9 cellular contexts compared by ENCODE assay signal in genomic region chr5:95730730-95731570, GRCh38. TPM values are rescaled to one million over a fixed set of nuclear protein-coding genes. Genes with fewer than 3 reads are reported as not detected.
DNase-seq lines count a peak whose midpoint lies in the region; ATAC-seq, FAIRE-seq and TF ChIP-seq lines count a peak whose summit lies in the region.
"Had no signal": no experiment of that assay in that cellular context is flagged by ENCODE, and none has a peak within 500 bp of the region (broad histone marks: within the 10 kb centered on the region; RNA-seq: fewer than 3 reads in every experiment).

Gene RHOBTB3 (plus strand): TSS chr5:95731336. CDS start chr5:95731683, 347 bp downstream.

- H3K9ac ChIP-seq in BLaER1 treated with 17β-estradiol and CSF1 and Interleukin-3, amounts not matched to agents 10 nM and 100 nM, result peak within 1 kb of the TSS; percentile 85 to 95 (median 92)
- H3K9ac ChIP-seq in endothelial cell of umbilical vein (replicated peaks; ENCODE audit: extremely low read depth, insufficient read depth, low read length) (peak within 1 kb of the TSS; percentile 54), mesenchymal stem cell (ENCODE audit: low read length) (peak within 1 kb of the TSS; percentile 89)

- peak within 1 kb of the TSS; percentile 95 for H4K8ac ChIP-seq in mesenchymal stem cell (ENCODE audit: low read length)

- H3K36me3 ChIP-seq in BLaER1 treated with 17β-estradiol and CSF1 and Interleukin-3, amounts not matched to agents 10 nM and 100 nM, result peaks cover 0 to 27% (median 7%) of the 10 kb centered on the region in 11 experiments; a peak in 15 of 22 replicates
- H3K36me3 ChIP-seq in endothelial cell of umbilical vein (ENCODE audit: control insufficient read depth in 2 of 2, extremely low read depth in 1 of 2, insufficient read depth in 2 of 2, low read length in 2 of 2) (no peaks in the 10 kb centered on the region), mesenchymal stem cell (ENCODE audit: control insufficient read depth in 1 of 2, insufficient read depth in 2 of 2, low read depth in 1 of 2, low read length in 2 of 2) (peaks cover 0 to under 1% of the 10 kb centered on the region in 2 experiments)

- no peaks in the 10 kb centered on the region; a peak in 1 of 22 replicates for H4K20me1 ChIP-seq in BLaER1 treated with 17β-estradiol and CSF1 and Interleukin-3, amounts not matched to agents 10 nM and 100 nM
- no peaks in the 10 kb centered on the region for H4K20me1 ChIP-seq in endothelial cell of umbilical vein (replicated peaks; ENCODE audit: control insufficient read depth, extremely low read depth, insufficient read depth, low read length)

- CTCF ChIA-PET in endothelial cell of umbilical vein (lab: Charles Lee), result interaction anchor here (0.6 to 2.9 kb wide), 22 partner anchors 10 to 116 kb away, joined by 3 to 41 read pairs (median 4); partner anchors contain the start of gene RFESD

- dilution Hi-C loops in endothelial cell of umbilical vein (cut with MboI; ENCODE audit: extremely low pct_ligation_motif_present, low sequenced_read_pairs), result no loop called here

- H3K4ac ChIP-seq in mesenchymal stem cell (ENCODE audit: low read depth in 1 of 2, low read length in 2 of 2), result peak within 1 kb of the TSS; percentile 79 to 90

- peaks cover 51 to 81% (median 69%) of the 10 kb centered on the region in 10 experiments for H3K4me1 ChIP-seq in BLaER1 treated with 17β-estradiol and CSF1 and Interleukin-3, amounts not matched to agents 10 nM and 100 nM
- peaks cover 47% of the 10 kb centered on the region for H3K4me1 ChIP-seq in endothelial cell of umbilical vein (ENCODE audit: control insufficient read depth, extremely low read depth, insufficient read depth, low read length)
- peaks cover 6% of the 10 kb centered on the region for H3K4me1 ChIP-seq in mesenchymal stem cell (ENCODE audit: control insufficient read depth, insufficient read depth, low read depth, low read length)

- peak within 1 kb of the TSS; percentile 92 to 97 for H3K18ac ChIP-seq in mesenchymal stem cell (ENCODE audit: low read depth in 1 of 2, low read length in 2 of 2)

- no peaks in the 10 kb centered on the region for H3K9me3 ChIP-seq in BLaER1 treated with 17β-estradiol and CSF1 and Interleukin-3, amounts not matched to agents 10 nM and 100 nM (replicated peaks in 1 of 11)
- H3K9me3 ChIP-seq in endothelial cell of umbilical vein (replicated peaks; ENCODE audit: control insufficient read depth, insufficient read depth, low read length), result no peaks in the 10 kb centered on the region
- H3K9me3 ChIP-seq in mesenchymal stem cell (ENCODE audit: control insufficient read depth, low read length), result no peaks in the 10 kb centered on the region

- no peaks in the 10 kb centered on the region for H3K27me3 ChIP-seq in BLaER1 treated with 17β-estradiol and CSF1 and Interleukin-3, amounts not matched to agents 10 nM and 100 nM
- no peaks in the 10 kb centered on the region for H3K27me3 ChIP-seq in endothelial cell of umbilical vein (ENCODE audit: control insufficient read depth in 2 of 2, insufficient read depth in 2 of 2, low read length in 2 of 2)
- no peaks in the 10 kb centered on the region for H3K27me3 ChIP-seq in mesenchymal stem cell (ENCODE audit: control insufficient read depth in 1 of 2, insufficient read depth in 1 of 2, low read length in 2 of 2)

- H2BK12ac ChIP-seq in mesenchymal stem cell (ENCODE audit: low read length in 2 of 2), result peak within 1 kb of the TSS; percentile 54 to 98

- H2BK120ac ChIP-seq in mesenchymal stem cell (ENCODE audit: low read depth, low read length), result peak within 1 kb of the TSS; percentile 95

- WGBS in mesenchymal stem cell, result under 1% methylated on average over 62 of the region's 78 CpGs

- peak within 1 kb of the TSS; percentile 100 for H2BK15ac ChIP-seq in mesenchymal stem cell (ENCODE audit: low read depth, poor library complexity, severe bottlenecking)

- peaks cover 10% of the 10 kb centered on the region for H3K79me2 ChIP-seq in endothelial cell of umbilical vein (ENCODE audit: control insufficient read depth, insufficient read depth, low read length)

- H2BK5ac ChIP-seq in mesenchymal stem cell (ENCODE audit: low read depth, low read length, poor library complexity, severe bottlenecking), result peak within 1 kb of the TSS; percentile 67

- POLR2A ChIA-PET in endothelial cell of umbilical vein (lab: Charles Lee), result interaction anchor here (0.6 to 1.8 kb wide), 8 partner anchors 11 to 550 kb away, joined by 3 to 6 read pairs (median 4); partner anchors contain the start of genes GLRX and RFESD

- H3K9me1 ChIP-seq in endothelial cell of umbilical vein (replicated peaks; ENCODE audit: control insufficient read depth, extremely low read depth, insufficient read depth, low read length), result no peaks in the 10 kb centered on the region

- peak; percentile 39 for TF ChIP-seq POLR2A in endothelial cell of umbilical vein (IDR thresholded peaks at IDR 0.05; ENCODE audit: low read depth, low read length)

- peak; percentile 33 for ATAC-seq in HG03442 (IDR thresholded peaks at IDR 0.05; ENCODE audit: unreplicated experiment)

- H3K14ac ChIP-seq in mesenchymal stem cell (ENCODE audit: low read length in 2 of 2), result peak within 1 kb of the TSS in 1 of 2 experiments; percentile 72

- peak; percentile 17 for DNase-seq in GM19238 (ENCODE audit: insufficient read length, low spot score)
- peak; percentile 28 for DNase-seq in NCI-H526 treated with DMSO at 0.1 percent for 48 hours (lab: John Stamatoyannopoulos, UW)
- DNase-seq in activated CD8-positive, alpha-beta memory T cell treated with anti-CD3 and anti-CD28 coated beads, Interleukin-2, amount 50 U/mL, for 4 hours, result peak; percentile 46
- peak; percentile 88 for DNase-seq in endothelial cell of umbilical vein (ENCODE audit: low read depth, low spot score)
- peak; percentile 96 for DNase-seq in mesenchymal stem cell
- peak; percentile 1 to 7 for DNase-seq in stimulated activated CD8-positive, alpha-beta memory T cell treated with anti-CD3 and anti-CD28 coated beads, Interleukin-7, amount 100 ng/mL, for 1 hour (ENCODE audit: low read depth in 2 of 2)

- H4K91ac ChIP-seq in mesenchymal stem cell (ENCODE audit: low read length), result peak within 1 kb of the TSS; percentile 100

- H3K4me2 ChIP-seq in BLaER1 treated with 17β-estradiol and CSF1 and Interleukin-3, amounts not matched to agents 10 nM and 100 nM, result peak within 1 kb of the TSS; percentile 73 to 92 (median 87)
- H3K4me2 ChIP-seq in endothelial cell of umbilical vein (ENCODE audit: insufficient read depth, low read length), result peak within 1 kb of the TSS; percentile 95
- H3K4me2 ChIP-seq in mesenchymal stem cell (ENCODE audit: low read length, poor library complexity, severe bottlenecking), result peak within 1 kb of the TSS; percentile 75

- TF ChIP-seq CTCF in endothelial cell of umbilical vein (IDR thresholded peaks at IDR 0.05; ENCODE audit: extremely low read depth in 1 of 2, insufficient read depth in 1 of 2, low read depth in 1 of 2, low read length in 2 of 2), result peak in 1 of 2 donors; percentile 1

- H3K23ac ChIP-seq in mesenchymal stem cell (ENCODE audit: low read length in 2 of 2), result peak within 1 kb of the TSS in 1 of 2 experiments; percentile 100

- H2AFZ ChIP-seq in endothelial cell of umbilical vein (ENCODE audit: low read depth, low read length), result peak within 1 kb of the TSS; percentile 2
- H2AFZ ChIP-seq in mesenchymal stem cell (ENCODE audit: low read depth, low read length), result peak within 1 kb of the TSS; percentile 1

- TSS peak; percentile 58 for BruUV-seq in endothelial cell of umbilical vein (replicated peaks; lab: Mats Ljungman, UMichigan)

- peak within 1 kb of the TSS; percentile 84 to 95 (median 93) for H3K27ac ChIP-seq in BLaER1 treated with 17β-estradiol and CSF1 and Interleukin-3, amounts not matched to agents 10 nM and 100 nM
- H3K27ac ChIP-seq in endothelial cell of umbilical vein (ENCODE audit: insufficient read depth, low read depth, low read length) (peak within 1 kb of the TSS; percentile 56), mesenchymal stem cell (ENCODE audit: low read length, poor library complexity, severe bottlenecking) (peak within 1 kb of the TSS; percentile 72)

- intact Hi-C loops in endothelial cell of umbilical vein (cut with micrococcal nuclease), result loop anchor here (1.0 to 5.0 kb wide), 9 partner anchors 14 to 231 kb away; partner anchors contain the start of genes ARSK, ELL2, GLRX and RFESD

- no peak within 1 kb of the TSS for H2AK5ac ChIP-seq in mesenchymal stem cell (ENCODE audit: low read length, severe bottlenecking)

- H3K4me3 ChIP-seq in BLaER1 treated with 17β-estradiol and CSF1 and Interleukin-3, amounts not matched to agents 10 nM and 100 nM, result peak within 1 kb of the TSS; percentile 74 to 96 (median 88)
- H3K4me3 ChIP-seq in endothelial cell of umbilical vein (replicated peaks in 1 of 3; ENCODE audit: insufficient read depth in 1 of 3, low read depth in 1 of 3, low read length in 3 of 3) (peak within 1 kb of the TSS; percentile 35 to 95 (median 74)), mesenchymal stem cell (ENCODE audit: insufficient read depth in 1 of 2, low read depth in 1 of 2, low read length in 2 of 2) (peak within 1 kb of the TSS; percentile 89 to 99)

- FAIRE-seq in endothelial cell of umbilical vein (lab: Jason Lieb, UNC), result peak; percentile 73
- FAIRE-seq: TTC549 had no signal

- peaks cover 1% of the 10 kb centered on the region for H3K79me1 ChIP-seq in mesenchymal stem cell (replicated peaks; ENCODE audit: low read length, poor library complexity, severe bottlenecking)

TF ChIP-seq in endothelial cell of umbilical vein, 7 proteins besides CTCF, POLR2A, EP300 and RAD21:
- TF ChIP-seq POLR2AphosphoS5 (IDR thresholded peaks at IDR 0.05; ENCODE audit: insufficient read depth, low read depth, low read length) (peak; percentile 79), FOS (IDR thresholded peaks at IDR 0.05; ENCODE audit: borderline replicate concordance, insufficient read depth, low read length) (no peak)

RNA-seq across cellular contexts. Expression of gene RHOBTB3, which starts in this region (rescaled TPM):
- total RNA-seq in endothelial cell of umbilical vein, result 37.6 and 44.1 TPM in 2 replicates
- polyA plus RNA-seq in endothelial cell of umbilical vein, result 42.2 and 52.1 TPM in 2 replicates
- 30.3 and 34.4 TPM in 2 replicates for polyA plus RNA-seq in endothelial cell of umbilical vein (2011; cell fraction: cytosol; rRNA removed)
- 37.8 and 40.0 TPM in 2 replicates for polyA plus RNA-seq in endothelial cell of umbilical vein (2011; cell fraction: nucleus; rRNA removed)
- 31.3 and 52.7 TPM in 2 replicates for polyA plus RNA-seq in endothelial cell of umbilical vein (2012)
- 136 and 161 TPM in 2 replicates for polyA minus RNA-seq in endothelial cell of umbilical vein
- polyA minus RNA-seq in endothelial cell of umbilical vein (2011; cell fraction: cytosol; rRNA and poly(A)+ RNA removed), result 327 TPM
- 110 and 126 TPM in 2 replicates for polyA minus RNA-seq in endothelial cell of umbilical vein (2011; cell fraction: nucleus; rRNA and poly(A)+ RNA removed)
- 279 TPM for polyA plus RNA-seq in mesenchymal stem cell (2013, experiment 1 of 2)
- 271 TPM for polyA plus RNA-seq in mesenchymal stem cell (2013, experiment 2 of 2)

Comparison
In these comparisons a context has a peak if more than half of its experiments do, and no peak if none do; other contexts are left out.
1. Peak in every context shown above with its lines: DNase-seq, ATAC-seq, H3K4me3 ChIP-seq and H3K27ac ChIP-seq.
2. DNase-seq: peak in every context shown above with its lines; median percentile 96 in mesenchymal stem cell; 88 in endothelial cell of umbilical vein; 46 in activated CD8-positive, alpha-beta memory T cell treated with anti-CD3 and anti-CD28 coated beads, Interleukin-2, amount 50 U/mL, for 4 hours; 28 in NCI-H526 treated with DMSO at 0.1 percent for 48 hours; 17 in GM19238; 4 in stimulated activated CD8-positive, alpha-beta memory T cell treated with anti-CD3 and anti-CD28 coated beads, Interleukin-7, amount 100 ng/mL, for 1 hour.